In genomic region chr1:44619261-44619900, GRCh38 we compare ENCODE assay signal across 17 cellular contexts. TPM values are rescaled to one million over a fixed set of nuclear protein-coding genes. Genes with fewer than 3 reads are reported as not detected.
DNase-seq lines count a peak whose midpoint lies in the region; FAIRE-seq and TF ChIP-seq lines count a peak whose summit lies in the region.
"Had no signal": no experiment of that assay in that cellular context is flagged by ENCODE, and none has a peak within 500 bp of the region (broad histone marks: within the 10 kb centered on the region; RNA-seq: fewer than 3 reads in every experiment).

No MANE protein-coding gene starts in this region.

- no peaks in the 10 kb centered on the region for H3K79me1 ChIP-seq in trophoblast cell (ENCODE audit: low read length)

- no peak overlapping the region for H4K12ac ChIP-seq in trophoblast cell (ENCODE audit: low read depth, low read length)

- H3K9ac ChIP-seq in fibroblast of lung (ENCODE audit: insufficient read depth, low read length) (no peak overlapping the region), trophoblast cell (ENCODE audit: low read length) (no peak overlapping the region)

- H3K4me1 ChIP-seq in fibroblast of lung (ENCODE audit: control insufficient read depth, extremely low read depth, insufficient read depth, low read length) (peaks cover 31% of the 10 kb centered on the region), trophoblast cell (ENCODE audit: control insufficient read depth in 1 of 2, insufficient read depth in 2 of 2, low read length in 2 of 2) (peaks cover 0 to 4% of the 10 kb centered on the region in 2 experiments)

- no peaks in the 10 kb centered on the region for H3K27me3 ChIP-seq in fibroblast of lung (ENCODE audit: control insufficient read depth, insufficient read depth, low read length)
- H3K27me3 ChIP-seq in trophoblast cell (ENCODE audit: insufficient read depth, low read length) = peaks cover 17% of the 10 kb centered on the region

- H4K91ac ChIP-seq in trophoblast cell (ENCODE audit: low read depth, low read length) = no peak overlapping the region

- H2AFZ ChIP-seq in fibroblast of lung (ENCODE audit: low read length) (no peak overlapping the region), trophoblast cell (ENCODE audit: insufficient read depth, low read length, poor library complexity) (no peak overlapping the region)

- H3K4me3 ChIP-seq in fibroblast of lung (replicated peaks in 1 of 4; ENCODE audit: control extremely low read depth in 1 of 4, insufficient read depth in 1 of 4, low read depth in 3 of 4, low read length in 4 of 4) = no peak overlapping the region
- no peak overlapping the region for H3K4me3 ChIP-seq in trophoblast cell (ENCODE audit: low read depth, low read length)
- H3K4me3 ChIP-seq: heart left ventricle, stomach had no signal

- no peak overlapping the region for H3K4me2 ChIP-seq in fibroblast of lung (ENCODE audit: extremely low read depth, insufficient read depth, low read length)
- H3K4me2 ChIP-seq in trophoblast cell (ENCODE audit: low read length) = no peak overlapping the region

- H3K23ac ChIP-seq in trophoblast cell (ENCODE audit: low read length) = no peak overlapping the region

- no peak overlapping the region for H2AK5ac ChIP-seq in trophoblast cell (ENCODE audit: low read length)

- no CpG with 5 or more reads among the region's 12 CpGs for WGBS in trophoblast cell (ENCODE audit: extremely low coverage, insufficient coverage, insufficient read length)

- H3K27ac ChIP-seq in fibroblast of lung (ENCODE audit: insufficient read depth, low read length) (peak overlapping the region; percentile 2), trophoblast cell (ENCODE audit: low read depth, low read length) (no peak overlapping the region)
- H3K27ac ChIP-seq: heart left ventricle, stomach, VCaP had no signal

- no peak overlapping the region for H3K4ac ChIP-seq in trophoblast cell (ENCODE audit: low read depth, low read length)

- no peak for TF ChIP-seq CTCF in fibroblast of lung (conservative IDR thresholded peaks at IDR 0.05 in 1 of 2, IDR thresholded peaks at IDR 0.05 in 1 of 2; ENCODE audit: low read depth in 1 of 2, low read length in 2 of 2)

- H3K9me3 ChIP-seq in fibroblast of lung (ENCODE audit: control insufficient read depth, insufficient read depth, low read depth, low read length) (no peaks in the 10 kb centered on the region), trophoblast cell (ENCODE audit: insufficient read depth, low read depth, low read length) (peaks cover 3% of the 10 kb centered on the region)
- H3K9me3 ChIP-seq: heart left ventricle, stomach had no signal

- no peak overlapping the region for H3K18ac ChIP-seq in trophoblast cell (ENCODE audit: low read length)

- H4K8ac ChIP-seq in trophoblast cell (ENCODE audit: low read depth, low read length) = no peak overlapping the region

- DNase-seq in GM03348 (ENCODE audit: low spot score) = peak; percentile 91
- peak; percentile 72 for DNase-seq in RCC 7860 (ENCODE audit: low spot score)
- peak; percentile 22 to 83 for DNase-seq in fibroblast of lung (ENCODE audit: low read depth in 2 of 2)
- peak; percentile 89 for DNase-seq in renal cortical epithelial cell (ENCODE audit: low read depth)
- DNase-seq in trophoblast cell = no peak
- no peak for DNase-seq in NCI-H146 (lab: John Stamatoyannopoulos, UW)
- no peak for DNase-seq in DMS53 (lab: John Stamatoyannopoulos, UW)
- no peak for DNase-seq in cardiac septum (ENCODE audit: low spot score)
- DNase-seq: activated naive CD8-positive, alpha-beta T cell treated with anti-CD3 and anti-CD28 coated beads, Interleukin-2, amount 10 ng/mL, durations not matched to agents 7 days and 5 days; CD4-positive, alpha-beta memory T cell; heart left ventricle; NCI-H1105 treated with DMSO at 0.1 percent for 48 hours; posterior cingulate gyrus; SIG-M5; stimulated activated CD4-positive, alpha-beta T cell treated with anti-CD3 and anti-CD28 coated beads, Interleukin-4, amount 100 ng/mL, for 4 hours; stomach had no signal

- no peak overlapping the region for H2BK12ac ChIP-seq in trophoblast cell (ENCODE audit: low read length)

- FAIRE-seq in RCC 7860 (lab: Jason Lieb, UNC) = peak; percentile 83

- H4K20me1 ChIP-seq in fibroblast of lung (ENCODE audit: control insufficient read depth, extremely low read depth, insufficient read depth, low read length) = no peaks in the 10 kb centered on the region

- H3K79me2 ChIP-seq in fibroblast of lung (ENCODE audit: control insufficient read depth, insufficient read depth, low read length) (no peaks in the 10 kb centered on the region), trophoblast cell (ENCODE audit: control insufficient read depth, insufficient read depth, low read length, poor library complexity) (no peaks in the 10 kb centered on the region)

- H3K36me3 ChIP-seq in fibroblast of lung (ENCODE audit: control insufficient read depth, insufficient read depth, low read length) = no peaks in the 10 kb centered on the region
- no peaks in the 10 kb centered on the region for H3K36me3 ChIP-seq in trophoblast cell (ENCODE audit: control insufficient read depth in 1 of 2, insufficient read depth in 2 of 2, low read length in 2 of 2)
- H3K36me3 ChIP-seq: heart left ventricle, stomach had no signal

- no peak overlapping the region for H2BK120ac ChIP-seq in trophoblast cell (ENCODE audit: insufficient read depth, low read length, poor library complexity)

- H3K14ac ChIP-seq in trophoblast cell (ENCODE audit: low read length) = no peak overlapping the region

- intact Hi-C loops in cardiac septum (cut with DNase I) = no loop called here

- no peak overlapping the region for H2BK5ac ChIP-seq in trophoblast cell (ENCODE audit: low read depth, low read length, poor library complexity)

RNA-seq across cellular contexts. Expression of gene TMEM53, which starts 54.9 kb away (rescaled TPM):
- total RNA-seq in fibroblast of lung (5.6 and 8.1 TPM in 2 replicates), renal cortical epithelial cell (8.4 and 8.9 TPM in 2 replicates), cardiac septum (9.8 TPM)
- 11.6 and 12.4 TPM in 2 replicates for polyA plus RNA-seq in fibroblast of lung
- 16.4 and 16.8 TPM in 2 replicates for polyA plus RNA-seq in fibroblast of lung (2012)
- polyA minus RNA-seq in fibroblast of lung (ENCODE audit: low replicate concordance) = 15.9 and 37.0 TPM in 2 replicates
- 9.2 and 9.3 TPM in 2 replicates for polyA plus RNA-seq in trophoblast cell (2013)

RNA-seq across cellular contexts. Expression of gene ARMH1, which starts 55.1 kb away (rescaled TPM):
- total RNA-seq in fibroblast of lung (2.3 and 6.4 TPM in 2 replicates), renal cortical epithelial cell (6.7 TPM in 1 of 2 replicates, not detected in the other), cardiac septum (0.70 TPM)
- polyA plus RNA-seq in fibroblast of lung = 0.75 and 2.4 TPM in 2 replicates
- 0.27 and 1.0 TPM in 2 replicates for polyA plus RNA-seq in fibroblast of lung (2012)
- polyA minus RNA-seq in fibroblast of lung (ENCODE audit: low replicate concordance) = not detected in 2 replicates
- polyA plus RNA-seq in trophoblast cell (2013) = 1.3 and 1.5 TPM in 2 replicates

Comparison
In these comparisons a context has a peak if more than half of its experiments do, and no peak if none do; other contexts are left out.
1. DNase-seq: peak in GM03348 (single experiment), RCC 7860 (single experiment), fibroblast of lung (2 of 2) and renal cortical epithelial cell (single experiment); none in trophoblast cell (0 of 2), NCI-H146 (single experiment), DMS53 (single experiment) and cardiac septum (single experiment).